Comparison of ENCODE assay signal across 1 cellular context in genomic region chr12:49975370-49975761, GRCh38.
TF ChIP-seq lines count a peak whose summit lies in the region.

No MANE protein-coding gene starts in this region.

TF ChIP-seq in WTC11, 78 proteins besides CTCF, POLR2A, EP300 and RAD21:
- TF ChIP-seq ZNF317 (CRISPR knock-in tag; IDR thresholded peaks at IDR 0.05; ENCODE audit: borderline replicate concordance, low read depth) (no peak), ZBTB43 (CRISPR knock-in tag; IDR thresholded peaks at IDR 0.05) (no peak), PREB (CRISPR knock-in tag; IDR thresholded peaks at IDR 0.05; ENCODE audit: borderline replicate concordance) (no peak), CREB1 (CRISPR knock-in tag; IDR thresholded peaks at IDR 0.05) (no peak), ZNF121 (CRISPR knock-in tag; IDR thresholded peaks at IDR 0.05) (no peak), FOXK1 (CRISPR knock-in tag; IDR thresholded peaks at IDR 0.05) (no peak), ATF6 (CRISPR knock-in tag; IDR thresholded peaks at IDR 0.05) (no peak), ZNF512 (CRISPR knock-in tag; IDR thresholded peaks at IDR 0.05; ENCODE audit: borderline replicate concordance) (no peak), ATF1 (CRISPR knock-in tag; IDR thresholded peaks at IDR 0.05) (no peak), SOX15 (CRISPR knock-in tag; IDR thresholded peaks at IDR 0.05) (no peak), ESRRA (CRISPR knock-in tag; IDR thresholded peaks at IDR 0.05; ENCODE audit: borderline replicate concordance) (no peak), KAT7 (CRISPR knock-in tag; IDR thresholded peaks at IDR 0.05; ENCODE audit: borderline replicate concordance) (no peak), E2F4 (CRISPR knock-in tag; IDR thresholded peaks at IDR 0.05; ENCODE audit: borderline replicate concordance, low read depth) (no peak)
